In the genomic region with DNA sequence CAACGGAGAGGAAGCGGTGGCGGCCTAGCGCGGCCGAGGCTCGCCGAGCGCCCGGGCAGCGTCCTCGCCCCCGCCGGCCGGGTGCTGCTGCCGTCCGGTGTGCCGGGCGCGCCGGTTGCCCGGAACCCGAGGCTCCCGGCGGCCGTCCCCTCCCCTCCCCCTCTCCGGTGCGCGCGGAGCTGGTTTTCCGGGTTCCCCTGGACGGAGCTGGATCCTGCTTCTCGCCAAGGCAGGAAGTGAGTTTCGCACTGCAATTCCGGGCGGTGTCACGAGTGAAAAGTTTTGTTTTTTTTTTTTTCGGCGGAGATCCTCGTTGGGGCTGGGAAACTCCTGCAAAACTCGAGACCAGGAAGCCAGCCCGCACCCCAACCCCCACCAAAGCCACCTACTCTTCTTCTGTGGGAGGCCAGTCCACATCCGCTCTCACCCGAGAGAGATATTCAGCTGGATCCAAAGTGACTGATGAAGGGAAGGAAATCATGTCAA, we compare ENCODE assay signal across 8 cellular contexts. TPM values are rescaled to one million over a fixed set of nuclear protein-coding genes. Genes with fewer than 3 reads are reported as not detected.
DNase-seq lines count a peak whose midpoint lies in the region; ATAC-seq and TF ChIP-seq lines count a peak whose summit lies in the region.

A gene with protein sequence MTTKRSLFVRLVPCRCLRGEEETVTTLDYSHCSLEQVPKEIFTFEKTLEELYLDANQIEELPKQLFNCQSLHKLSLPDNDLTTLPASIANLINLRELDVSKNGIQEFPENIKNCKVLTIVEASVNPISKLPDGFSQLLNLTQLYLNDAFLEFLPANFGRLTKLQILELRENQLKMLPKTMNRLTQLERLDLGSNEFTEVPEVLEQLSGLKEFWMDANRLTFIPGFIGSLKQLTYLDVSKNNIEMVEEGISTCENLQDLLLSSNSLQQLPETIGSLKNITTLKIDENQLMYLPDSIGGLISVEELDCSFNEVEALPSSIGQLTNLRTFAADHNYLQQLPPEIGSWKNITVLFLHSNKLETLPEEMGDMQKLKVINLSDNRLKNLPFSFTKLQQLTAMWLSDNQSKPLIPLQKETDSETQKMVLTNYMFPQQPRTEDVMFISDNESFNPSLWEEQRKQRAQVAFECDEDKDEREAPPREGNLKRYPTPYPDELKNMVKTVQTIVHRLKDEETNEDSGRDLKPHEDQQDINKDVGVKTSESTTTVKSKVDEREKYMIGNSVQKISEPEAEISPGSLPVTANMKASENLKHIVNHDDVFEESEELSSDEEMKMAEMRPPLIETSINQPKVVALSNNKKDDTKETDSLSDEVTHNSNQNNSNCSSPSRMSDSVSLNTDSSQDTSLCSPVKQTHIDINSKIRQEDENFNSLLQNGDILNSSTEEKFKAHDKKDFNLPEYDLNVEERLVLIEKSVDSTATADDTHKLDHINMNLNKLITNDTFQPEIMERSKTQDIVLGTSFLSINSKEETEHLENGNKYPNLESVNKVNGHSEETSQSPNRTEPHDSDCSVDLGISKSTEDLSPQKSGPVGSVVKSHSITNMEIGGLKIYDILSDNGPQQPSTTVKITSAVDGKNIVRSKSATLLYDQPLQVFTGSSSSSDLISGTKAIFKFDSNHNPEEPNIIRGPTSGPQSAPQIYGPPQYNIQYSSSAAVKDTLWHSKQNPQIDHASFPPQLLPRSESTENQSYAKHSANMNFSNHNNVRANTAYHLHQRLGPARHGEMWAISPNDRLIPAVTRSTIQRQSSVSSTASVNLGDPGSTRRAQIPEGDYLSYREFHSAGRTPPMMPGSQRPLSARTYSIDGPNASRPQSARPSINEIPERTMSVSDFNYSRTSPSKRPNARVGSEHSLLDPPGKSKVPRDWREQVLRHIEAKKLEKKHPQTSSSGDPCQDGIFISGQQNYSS (N-terminal part only) (plus strand): TSS at position 300 of the 486 bp plus-strand sequence. CDS start 66,144 bp downstream, outside the sequence.

- H3K9ac ChIP-seq in HUES48 (ENCODE audit: low read depth, low read length): peak within 1 kb of the TSS; percentile 94
- H3K9ac ChIP-seq in parathyroid adenoma: peak within 1 kb of the TSS; percentile 92

- H3K9me3 ChIP-seq in HUES48 (ENCODE audit: control insufficient read depth, insufficient read depth, low read length) (no peaks in the 10 kb centered on the region), parathyroid adenoma (ENCODE audit: control insufficient read depth, low read length) (no peaks in the 10 kb centered on the region), thyroid gland (no peaks in the 10 kb centered on the region)

- H3K36me3 ChIP-seq in HUES48 (ENCODE audit: control insufficient read depth, insufficient read depth, low read length) (no peaks in the 10 kb centered on the region; the same call in 1 of the 2 replicates), parathyroid adenoma (ENCODE audit: control insufficient read depth, insufficient read depth, low read length) (no peaks in the 10 kb centered on the region), thyroid gland (no peaks in the 10 kb centered on the region)

- peaks cover 26% of the 10 kb centered on the region for H3K4me1 Mint-ChIP-seq in activated naive CD8-positive, alpha-beta T cell treated with anti-CD3 and anti-CD28 coated beads, Interleukin-2, amount 10 ng/mL, durations not matched to agents 7 days and 5 days

- H3K4me1 ChIP-seq in HUES48 (ENCODE audit: control insufficient read depth, insufficient read depth, low read length): peaks cover 22% of the 10 kb centered on the region
- H3K4me1 ChIP-seq in parathyroid adenoma: no peaks in the 10 kb centered on the region
- peaks cover 0 to 10% of the 10 kb centered on the region in 2 donors for H3K4me1 ChIP-seq in thyroid gland

- H3K27ac Mint-ChIP-seq in activated naive CD8-positive, alpha-beta T cell treated with anti-CD3 and anti-CD28 coated beads, Interleukin-2, amount 10 ng/mL, durations not matched to agents 7 days and 5 days: peak within 1 kb of the TSS; percentile 94

- peaks cover 10% of the 10 kb centered on the region for H3K36me3 Mint-ChIP-seq in activated naive CD8-positive, alpha-beta T cell treated with anti-CD3 and anti-CD28 coated beads, Interleukin-2, amount 10 ng/mL, durations not matched to agents 7 days and 5 days

- ATAC-seq in GM21390 (IDR thresholded peaks at IDR 0.05; ENCODE audit: unreplicated experiment): peak; percentile 25
- ATAC-seq in activated naive CD8-positive, alpha-beta T cell treated with anti-CD3 and anti-CD28 coated beads, Interleukin-2, amount 10 ng/mL, durations not matched to agents 7 days and 5 days (ENCODE audit: low read depth): peak; percentile 3

- peak within 1 kb of the TSS; percentile 95 for H3K4me2 ChIP-seq in parathyroid adenoma (ENCODE audit: low read length)

- peaks cover 23% of the 10 kb centered on the region for H3K27me3 ChIP-seq in HUES48 (ENCODE audit: control insufficient read depth, insufficient read depth, low read length)
- H3K27me3 ChIP-seq in parathyroid adenoma (ENCODE audit: control insufficient read depth, insufficient read depth, low read length): no peaks in the 10 kb centered on the region
- no peaks in the 10 kb centered on the region for H3K27me3 ChIP-seq in thyroid gland

- peak; percentile 77 for DNase-seq in Caki2 (ENCODE audit: low read depth)
- peak; percentile 52 to 70 for DNase-seq in SW 1271 (lab: John Stamatoyannopoulos, UW)
- peak; percentile 78 for DNase-seq in activated naive CD8-positive, alpha-beta T cell treated with anti-CD3 and anti-CD28 coated beads, Interleukin-2, amount 10 ng/mL, durations not matched to agents 7 days and 5 days
- peak; percentile 20 to 84 (median 69) for DNase-seq in head of caudate nucleus
- DNase-seq in thyroid gland: peak; percentile 83 to 84

- peak within 1 kb of the TSS; percentile 99 for H3K4me3 Mint-ChIP-seq in activated naive CD8-positive, alpha-beta T cell treated with anti-CD3 and anti-CD28 coated beads, Interleukin-2, amount 10 ng/mL, durations not matched to agents 7 days and 5 days

- in situ Hi-C loops in Caki2 (cut with HindIII; ENCODE audit: low pct_unique_long_range_greater_than_20kb, low sequenced_read_pairs): no loop called here

- no peaks in the 10 kb centered on the region for H3K9me3 Mint-ChIP-seq in activated naive CD8-positive, alpha-beta T cell treated with anti-CD3 and anti-CD28 coated beads, Interleukin-2, amount 10 ng/mL, durations not matched to agents 7 days and 5 days

- POLR2A ChIA-PET in activated naive CD8-positive, alpha-beta T cell treated with anti-CD3 and anti-CD28 coated beads, Interleukin-2, amount 10 ng/mL, durations not matched to agents 7 days and 5 days (lab: Charles Lee): interaction anchor here (0.7 to 3.1 kb wide), 13 partner anchors 25 to 1235 kb away, joined by 3 to 34 read pairs (median 4); a partner anchor contains a TSS

- intact Hi-C loops in head of caudate nucleus (cut with DNase I) (no loop called here), thyroid gland (cut with DNase I) (loop anchor here (5.0 kb wide), 1 partner anchor 216 kb away; a partner anchor contains a TSS)

- TF ChIP-seq CTCF in parathyroid adenoma (IDR thresholded peaks at IDR 0.05) (no peak), thyroid gland (IDR thresholded peaks at IDR 0.05) (no peak)

- H3K4me3 ChIP-seq in HUES48 (ENCODE audit: low read depth, low read length): peak within 1 kb of the TSS; percentile 72
- H3K4me3 ChIP-seq in parathyroid adenoma (ENCODE audit: low read depth, low read length): peak within 1 kb of the TSS; percentile 95
- peak within 1 kb of the TSS; percentile 65 to 91 (median 86) for H3K4me3 ChIP-seq in thyroid gland (replicated peaks in 1 of 3)

- WGBS in thyroid gland, 2 donors: 0 to 1% methylated on average over 17 to 29 of the region's 44 CpGs

- TF ChIP-seq POLR2A in thyroid gland (IDR thresholded peaks at IDR 0.05): peak; percentile 10 to 58

- H3K79me2 ChIP-seq in parathyroid adenoma: peaks cover 10% of the 10 kb centered on the region

- H3K27ac ChIP-seq in HUES48 (ENCODE audit: low read depth, low read length) (peak within 1 kb of the TSS; percentile 98), parathyroid adenoma (peak within 1 kb of the TSS; percentile 97), thyroid gland (peak within 1 kb of the TSS; percentile 98 to 100 (median 99))

- H3K27me3 Mint-ChIP-seq in activated naive CD8-positive, alpha-beta T cell treated with anti-CD3 and anti-CD28 coated beads, Interleukin-2, amount 10 ng/mL, durations not matched to agents 7 days and 5 days: peaks cover 14% of the 10 kb centered on the region

- H2AFZ ChIP-seq in parathyroid adenoma: peak within 1 kb of the TSS; percentile 97

RNA-seq across cellular contexts. Expression of the gene that starts here (rescaled TPM):
- total RNA-seq in Caki2 (2014; rRNA removed; shearing (Covaris generic); ENCODE audit: low replicate concordance): 13.4 and 24.2 TPM in 2 replicates
- total RNA-seq in activated naive CD8-positive, alpha-beta T cell treated with anti-CD3 and anti-CD28 coated beads, Interleukin-2, amount 10 ng/mL, durations not matched to agents 7 days and 5 days: 10 to 100 TPM; 63.4 to 66.7 TPM
- 100 to 1,000 TPM in 3 of 4 donors, 10 to 100 TPM in 1; 88.7 to 108 (median 106) TPM for total RNA-seq in thyroid gland

Comparison
In these comparisons a context has a peak if more than half of its experiments do, and no peak if none do; other contexts are left out.
1. Peak in every context shown above with its lines: DNase-seq, ATAC-seq, H3K4me3 ChIP-seq and H3K27ac ChIP-seq.